ENCODE assay signal across 2 cellular contexts in the genomic region with DNA sequence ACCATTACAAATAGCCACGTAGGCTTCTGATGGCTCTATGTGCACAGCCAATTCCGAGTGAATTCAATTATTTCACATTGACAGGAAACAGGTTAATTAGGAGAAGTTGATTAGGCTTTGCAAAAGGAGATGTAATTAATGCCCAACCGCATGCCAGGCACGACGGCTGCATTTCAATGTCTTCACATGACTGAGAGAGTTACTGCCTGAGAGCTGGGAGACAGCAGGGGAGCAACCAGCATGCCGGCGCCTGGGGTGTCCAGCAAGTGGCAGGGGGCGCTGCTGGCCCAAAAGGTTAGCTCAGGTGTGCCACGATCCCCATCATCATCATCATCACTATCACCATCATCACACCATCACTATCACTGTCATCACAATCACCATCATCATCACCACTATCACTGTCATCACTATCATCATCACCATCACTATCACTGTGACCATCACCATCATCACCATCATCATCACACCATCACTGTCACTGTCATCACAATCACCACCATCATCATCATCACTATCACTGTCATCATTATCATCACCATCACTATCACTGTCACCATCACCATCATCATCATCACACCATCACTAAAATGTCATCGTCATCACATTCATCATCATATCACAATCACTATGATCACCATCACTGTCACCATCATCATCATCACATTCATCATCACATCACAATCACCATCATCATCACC.
TF ChIP-seq lines count a peak whose summit lies in the region.

No MANE protein-coding gene starts in this region.

TF ChIP-seq in HepG2, 621 proteins besides CTCF, POLR2A, EP300 and RAD21:
- TF ChIP-seq ZNF207 (IDR thresholded peaks at IDR 0.05; ENCODE audit: borderline replicate concordance): 0 out of 2 replicates have a peak, but pooled peaks have one; percentile 37
- TF ChIP-seq MAFK (conservative IDR thresholded peaks at IDR 0.05 in 1 of 2, IDR thresholded peaks at IDR 0.05 in 1 of 2; ENCODE audit: low read length in 2 of 2): peak; percentile 30 to 46; a peak in 3 of 4 replicates
- no peak for TF ChIP-seq DPF2 (CRISPR knock-in tag; IDR thresholded peaks at IDR 0.05; ENCODE audit: borderline replicate concordance, low read depth)
- TF ChIP-seq CHCHD3 (CRISPR knock-in tag; IDR thresholded peaks at IDR 0.05): no peak
- peak; percentile 80 for TF ChIP-seq ATF7 (IDR thresholded peaks at IDR 0.05)
- TF ChIP-seq ATF7 (CRISPR knock-in tag; IDR thresholded peaks at IDR 0.05): no peak
- no peak for TF ChIP-seq HDAC2 (CRISPR knock-in tag; IDR thresholded peaks at IDR 0.05)
- TF ChIP-seq FOXP1 (IDR thresholded peaks at IDR 0.05): peak; percentile 17; the same call in 1 of the 2 replicates
- TF ChIP-seq FOXP1 (CRISPR knock-in tag; IDR thresholded peaks at IDR 0.05): no peak
- TF ChIP-seq PLRG1 (conservative IDR thresholded peaks at IDR 0.05): 0 out of 2 replicates have a peak, but pooled peaks have one; percentile 53
- 0 out of 2 replicates have a peak, but pooled peaks have one; percentile 20 for TF ChIP-seq RAD51 (IDR thresholded peaks at IDR 0.05; ENCODE audit: borderline replicate concordance)
- peak; percentile 97 for TF ChIP-seq CREB1 (IDR thresholded peaks at IDR 0.05)
- no peak for TF ChIP-seq CREB1 (CRISPR knock-in tag; IDR thresholded peaks at IDR 0.05)
TF ChIP-seq in HepG2: peak in this region for 7.

TF ChIP-seq in K562, 482 proteins besides CTCF, POLR2A, EP300 and RAD21:
- TF ChIP-seq TSC22D4 (tag; IDR thresholded peaks at IDR 0.05) (peak; percentile 74; the same call in 1 of the 2 replicates), ZFP36 (IDR thresholded peaks at IDR 0.05; ENCODE audit: low read depth, low read length, partially characterized antibody) (no peak), ZNF316 (IDR thresholded peaks at IDR 0.05) (peak; percentile 39; the same call in 1 of the 2 replicates), HDAC1 (IDR thresholded peaks at IDR 0.05) (peak in 1 of 2 experiments; percentile 46; a peak in 1 of 4 replicates), YBX1 (IDR thresholded peaks at IDR 0.05) (0 out of 2 replicates have a peak, but pooled peaks have one; percentile 55)
